19 cellular contexts compared by ENCODE assay signal in the genomic region with DNA sequence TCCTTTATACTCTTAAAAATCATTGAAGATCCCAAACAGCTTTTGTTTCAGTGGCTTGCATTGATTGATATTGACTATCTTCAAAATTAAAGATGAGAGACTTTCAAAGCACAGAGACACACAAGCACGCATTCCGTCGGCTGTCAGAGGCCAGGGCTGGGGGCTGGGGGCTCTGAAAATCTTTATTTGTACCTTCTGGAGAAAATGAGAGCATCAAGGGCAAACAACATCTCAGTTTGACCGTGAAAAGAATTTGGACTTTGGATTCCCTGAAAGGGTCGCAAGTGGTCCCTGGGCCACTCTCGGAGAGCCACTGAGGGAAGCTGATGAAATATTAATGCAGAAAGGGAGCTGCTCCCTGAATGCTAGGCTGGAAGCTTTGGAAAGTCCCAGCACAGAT.
DNase-seq lines count a peak whose midpoint lies in the region; ATAC-seq and TF ChIP-seq lines count a peak whose summit lies in the region.
"Had no signal": no experiment of that assay in that cellular context is flagged by ENCODE, and none has a peak within 500 bp of the region (broad histone marks: within the 10 kb centered on the region; RNA-seq: fewer than 3 reads in every experiment).

No MANE protein-coding gene starts in this region.

- peak overlapping the region; percentile 29 to 98 (median 88); a peak in 18 of 22 replicates for H3K4me2 ChIP-seq in BLaER1 treated with 17β-estradiol and CSF1 and Interleukin-3, amounts not matched to agents 10 nM and 100 nM

- peak overlapping the region in 9 of 11 experiments; percentile 30 to 79 (median 71); a peak in 16 of 22 replicates for H3K9ac ChIP-seq in BLaER1 treated with 17β-estradiol and CSF1 and Interleukin-3, amounts not matched to agents 10 nM and 100 nM

- TF ChIP-seq EP300 in sigmoid colon (IDR thresholded peaks at IDR 0.05): no peak

- no peak for ATAC-seq in RWPE2 (ENCODE audit: low read depth)
- no peak for ATAC-seq in HG02885 (IDR thresholded peaks at IDR 0.05; ENCODE audit: poor library complexity, unreplicated experiment)
- ATAC-seq: activated CD4-positive, alpha-beta T cell treated with anti-CD3 and anti-CD28 coated beads for 36 hours; activated naive CD8-positive, alpha-beta T cell treated with anti-CD3 and anti-CD28 coated beads, Interleukin-2, amount 50 U/mL, for 24 hours had no signal

- peaks cover 0 to 16% (median 4%) of the 10 kb centered on the region in 11 experiments; a peak in 20 of 22 replicates for H3K27me3 ChIP-seq in BLaER1 treated with 17β-estradiol and CSF1 and Interleukin-3, amounts not matched to agents 10 nM and 100 nM
- H3K27me3 ChIP-seq in RWPE2 (ENCODE audit: insufficient read depth, poor library complexity, severe bottlenecking): no peaks in the 10 kb centered on the region
- H3K27me3 ChIP-seq in sigmoid colon: peaks cover 7 to 14% (median 8%) of the 10 kb centered on the region in 3 donors

- H3K27ac ChIP-seq in BLaER1 treated with 17β-estradiol and CSF1 and Interleukin-3, amounts not matched to agents 10 nM and 100 nM: peak overlapping the region in 10 of 11 experiments; percentile 54 to 93 (median 75); a peak in 18 of 22 replicates
- H3K27ac ChIP-seq in RWPE2 (ENCODE audit: poor library complexity, severe bottlenecking): peak overlapping the region; percentile 94
- H3K27ac ChIP-seq in sigmoid colon: peak overlapping the region in 3 of 4 donors; percentile 11 to 71 (median 65)
- no peak overlapping the region for H3K27ac ChIP-seq in substantia nigra (ENCODE audit: low read depth, low read length, poor library complexity, severe bottlenecking)
- H3K27ac ChIP-seq: prostate gland, suprapubic skin had no signal

- H4K20me1 ChIP-seq in BLaER1 treated with 17β-estradiol and CSF1 and Interleukin-3, amounts not matched to agents 10 nM and 100 nM: peaks cover 6 to 23% (median 16%) of the 10 kb centered on the region in 11 experiments; a peak in 18 of 22 replicates

- peaks cover 61 to 82% (median 78%) of the 10 kb centered on the region in 10 experiments for H3K4me1 ChIP-seq in BLaER1 treated with 17β-estradiol and CSF1 and Interleukin-3, amounts not matched to agents 10 nM and 100 nM
- H3K4me1 ChIP-seq in RWPE2 (ENCODE audit: insufficient read depth, poor library complexity, severe bottlenecking): peaks cover 29% of the 10 kb centered on the region
- peaks cover 0 to 25% (median 20%) of the 10 kb centered on the region in 4 donors for H3K4me1 ChIP-seq in sigmoid colon
- H3K4me1 ChIP-seq: prostate gland had no signal

- TF ChIP-seq CTCF in RWPE2 (IDR thresholded peaks at IDR 0.05; ENCODE audit: poor library complexity, severe bottlenecking): no peak
- no peak for TF ChIP-seq CTCF in sigmoid colon (IDR thresholded peaks at IDR 0.05)

- DNase-seq in RWPE2 (ENCODE audit: low spot score): no peak
- peak; percentile 1 for DNase-seq in hepatic stellate cell (ENCODE audit: low spot score)
- no peak for DNase-seq in sigmoid colon
- DNase-seq in NCI-H1417 (lab: John Stamatoyannopoulos, UW): no peak
- no peak for DNase-seq in central memory CD4-positive, alpha-beta T cell
- DNase-seq in substantia nigra (lab: John Stamatoyannopoulos, UW): no peak
- DNase-seq: activated CD4-positive, alpha-beta T cell treated with anti-CD3 and anti-CD28 coated beads for 36 hours; activated naive CD8-positive, alpha-beta T cell treated with anti-CD3 and anti-CD28 coated beads, Interleukin-2, amount 50 U/mL, for 24 hours; DND-41; NCI-H1048; NCI-H2029 treated with DMSO at 0.1 percent for 48 hours; NCI-H446; stimulated activated CD4-positive, alpha-beta T cell treated with anti-CD3 and anti-CD28 coated beads, Interleukin-12 subunit alpha, Interleukin-12 subunit beta, amount 100 ng/mL, for 4 hours; stimulated activated CD8-positive, alpha-beta memory T cell treated with anti-CD3 and anti-CD28 coated beads, Interleukin-4, amount 100 ng/mL, for 48 hours had no signal

- no peak for TF ChIP-seq POLR2A in sigmoid colon (IDR thresholded peaks at IDR 0.05)

- H3K4me3 ChIP-seq in BLaER1 treated with 17β-estradiol and CSF1 and Interleukin-3, amounts not matched to agents 10 nM and 100 nM: peak overlapping the region in 2 of 10 experiments; percentile 46 to 47; a peak in 3 of 20 replicates
- H3K4me3 ChIP-seq in RWPE2 (ENCODE audit: severe bottlenecking) (no peak overlapping the region), sigmoid colon (no peak overlapping the region)
- H3K4me3 ChIP-seq: lung, prostate gland, suprapubic skin had no signal

- H3K9me3 ChIP-seq in BLaER1 treated with 17β-estradiol and CSF1 and Interleukin-3, amounts not matched to agents 10 nM and 100 nM (replicated peaks in 1 of 11): peaks cover 0 to 4% (median 1%) of the 10 kb centered on the region in 11 experiments; a peak in 6 of 22 replicates
- H3K9me3 ChIP-seq in RWPE2 (ENCODE audit: severe bottlenecking) (no peaks in the 10 kb centered on the region), sigmoid colon (no peaks in the 10 kb centered on the region)
- H3K9me3 ChIP-seq: prostate gland, suprapubic skin had no signal

- intact Hi-C loops in sigmoid colon (cut with DNase I): loop anchor here (10.0 kb wide), 1 partner anchor 528 kb away; no protein-coding TSS in a partner anchor

- peaks cover 0 to 6% (median 0%) of the 10 kb centered on the region in 11 experiments; a peak in 5 of 22 replicates for H3K36me3 ChIP-seq in BLaER1 treated with 17β-estradiol and CSF1 and Interleukin-3, amounts not matched to agents 10 nM and 100 nM
- H3K36me3 ChIP-seq in RWPE2 (ENCODE audit: low read depth) (no peaks in the 10 kb centered on the region), sigmoid colon (no peaks in the 10 kb centered on the region)
- H3K36me3 ChIP-seq: prostate gland, suprapubic skin had no signal

- WGBS in sigmoid colon, 2 donors: 75 to 81% methylated on average over 6 of the region's 6 CpGs
